ENCODE assay signal across 2 cellular contexts in genomic region chr11:1409852-1410125, GRCh38. TPM values are rescaled to one million over a fixed set of nuclear protein-coding genes. Genes with fewer than 3 reads are reported as not detected.
"Had no signal": no experiment of that assay in that cellular context is flagged by ENCODE, and none has a peak within 500 bp of the region (broad histone marks: within the 10 kb centered on the region; RNA-seq: fewer than 3 reads in every experiment).

No MANE protein-coding gene starts in this region.

RNA-seq across cellular contexts. Expression of gene BRSK2, which starts 20.1 kb away (rescaled TPM):
- total RNA-seq: bronchial epithelial cell; T-helper 2 cell treated with Interferon-gamma antibody and Interleukin-4, amounts not matched to agents 100 ng/mL and 5 ng/mL, for 36 hours had no signal
